25 cellular contexts compared by ENCODE assay signal in the genomic region with DNA sequence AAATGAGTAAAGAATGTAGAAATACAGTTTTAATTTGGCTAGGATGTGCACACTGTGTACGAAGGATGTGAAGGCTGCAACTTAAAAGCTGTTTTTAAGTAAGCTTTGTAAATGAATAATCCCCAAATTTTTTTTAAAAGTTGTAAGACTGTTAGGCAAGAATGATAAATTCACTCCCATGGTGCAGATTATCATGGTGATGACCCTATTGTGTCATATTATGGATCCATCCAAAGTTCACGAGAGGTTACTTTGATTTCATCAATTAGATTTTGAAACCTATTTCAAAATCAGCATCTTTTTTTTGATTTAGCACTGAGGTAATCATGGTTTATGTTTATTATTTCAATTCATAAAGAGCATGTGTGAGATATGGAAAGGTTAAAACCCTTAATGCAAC.
"Had no signal": no experiment of that assay in that cellular context is flagged by ENCODE, and none has a peak within 500 bp of the region (broad histone marks: within the 10 kb centered on the region; RNA-seq: fewer than 3 reads in every experiment).

No MANE protein-coding gene starts in this region.

- ATAC-seq: natural killer cell; psoas muscle; right cardiac atrium; stimulated activated effector memory CD8-positive, alpha-beta T cell treated with anti-CD3 and anti-CD28 coated beads, Interleukin-12 subunit alpha, Interleukin-12 subunit beta, amount 100 ng/mL, for 72 hours; stimulated activated naive B cell treated with anti-CD40 and anti-IgM and Interleukin-4, amounts not matched to agents 10 μg/mL and 1 μg/mL and 100 μg/mL, for 72 hours had no signal

- H3K4me3 ChIP-seq: neural progenitor cell, ovary, psoas muscle, sigmoid colon, stomach, thoracic aorta, thyroid gland, tibial nerve, upper lobe of left lung, vagina had no signal

- DNase-seq: natural killer cell; occipital lobe; ovary; posterior cingulate gyrus; psoas muscle; right cardiac atrium; sigmoid colon; small intestine; stimulated activated CD4-positive, alpha-beta T cell treated with anti-CD3 and anti-CD28 coated beads, Interleukin-15, amount 100 ng/mL, for 24 hours; stimulated activated CD4-positive, alpha-beta T cell treated with anti-CD3 and anti-CD28 coated beads, Interleukin-2, amount 100 ng/mL, for 24 hours; stimulated activated CD4-positive, alpha-beta T cell treated with anti-CD3 and anti-CD28 coated beads, Interleukin-2, amount 100 ng/mL, for 48 hours; stimulated activated CD4-positive, alpha-beta T cell treated with anti-CD3 and anti-CD28 coated beads, Interleukin-4, amount 100 ng/mL, for 24 hours; stimulated activated naive B cell treated with anti-CD40 and anti-IgM and Interleukin-4, amounts not matched to agents 10 μg/mL and 1 μg/mL and 100 μg/mL, for 72 hours; stimulated activated naive CD4-positive, alpha-beta T cell treated with Interleukin-2 at 50 U/mL for 16 hours; stomach; thyroid gland; trophoblast cell; upper lobe of left lung had no signal

- FAIRE-seq: small intestine, urothelium cell line had no signal

- H3K9ac ChIP-seq: neural progenitor cell, parathyroid adenoma had no signal

- H3K36me3 ChIP-seq: neural progenitor cell, ovary, sigmoid colon, stomach, thoracic aorta, thyroid gland, tibial nerve, upper lobe of left lung, vagina had no signal

- H3K79me2 ChIP-seq: parathyroid adenoma had no signal

- H3K4me1 ChIP-seq: neural progenitor cell, parathyroid adenoma, tibial nerve, upper lobe of left lung, vagina had no signal

- H3K27ac ChIP-seq: neural progenitor cell, ovary, parathyroid adenoma, psoas muscle, sigmoid colon, stomach, thoracic aorta, thyroid gland, tibial nerve, upper lobe of left lung, vagina had no signal

- H3K4me2 ChIP-seq: neural progenitor cell had no signal

- H2AFZ ChIP-seq: neural progenitor cell, parathyroid adenoma had no signal

- H3K9me3 ChIP-seq: ovary, psoas muscle, sigmoid colon, stomach, thoracic aorta, thyroid gland, tibial nerve, upper lobe of left lung, vagina had no signal

- H3K27me3 ChIP-seq: neural progenitor cell, ovary, sigmoid colon, stomach, thyroid gland, tibial nerve, upper lobe of left lung, vagina had no signal
